Comparison of ENCODE assay signal across 9 cellular contexts in genomic region chr5:159330131-159330530, GRCh38.
DNase-seq lines count a peak whose midpoint lies in the region; ATAC-seq and TF ChIP-seq lines count a peak whose summit lies in the region.
"Had no signal": no experiment of that assay in that cellular context is flagged by ENCODE, and none has a peak within 500 bp of the region (broad histone marks: within the 10 kb centered on the region; RNA-seq: fewer than 3 reads in every experiment).

IL12B (minus strand) TSS chr5:159330487; CDS start chr5:159326782, 3,705 bp downstream.

- ATAC-seq in stimulated activated effector memory CD8-positive, alpha-beta T cell treated with anti-CD3 and anti-CD28 coated beads, Interleukin-12 subunit alpha, Interleukin-12 subunit beta, amount 100 ng/mL, for 72 hours, result no peak
- no peak for ATAC-seq in GM19455 (IDR thresholded peaks at IDR 0.05; ENCODE audit: unreplicated experiment)
- ATAC-seq in GM21515 (IDR thresholded peaks at IDR 0.05; ENCODE audit: unreplicated experiment), result no peak

- H3K9me3 Mint-ChIP-seq in stimulated activated effector memory CD8-positive, alpha-beta T cell treated with anti-CD3 and anti-CD28 coated beads, Interleukin-12 subunit alpha, Interleukin-12 subunit beta, amount 100 ng/mL, for 72 hours, result no peaks in the 10 kb centered on the region

- peak; percentile 6 to 31 for DNase-seq in SHP77 (lab: John Stamatoyannopoulos, UW)
- no peak for DNase-seq in SHP77 treated with DMSO at 0.1 percent for 48 hours (lab: John Stamatoyannopoulos, UW)
- DNase-seq in SK-N-MC (ENCODE audit: low read depth, low spot score), result no peak
- peak; percentile 65 for DNase-seq in fibroblast of mammary gland (ENCODE audit: low read depth)
- no peak for DNase-seq in stimulated activated effector memory CD8-positive, alpha-beta T cell treated with anti-CD3 and anti-CD28 coated beads, Interleukin-12 subunit alpha, Interleukin-12 subunit beta, amount 100 ng/mL, for 72 hours (ENCODE audit: low spot score in 2 of 2)
- DNase-seq in NK-92 (lab: John Stamatoyannopoulos, UW; ENCODE audit: unreplicated experiment), result no peak
- DNase-seq: AML-193 had no signal

- peak within 1 kb of the TSS; percentile 75 for H3K4me3 Mint-ChIP-seq in stimulated activated effector memory CD8-positive, alpha-beta T cell treated with anti-CD3 and anti-CD28 coated beads, Interleukin-12 subunit alpha, Interleukin-12 subunit beta, amount 100 ng/mL, for 72 hours

- H3K27ac Mint-ChIP-seq in stimulated activated effector memory CD8-positive, alpha-beta T cell treated with anti-CD3 and anti-CD28 coated beads, Interleukin-12 subunit alpha, Interleukin-12 subunit beta, amount 100 ng/mL, for 72 hours, result peak within 1 kb of the TSS; percentile 85

- no peak within 1 kb of the TSS for H3K9ac ChIP-seq in SK-N-MC (ENCODE audit: insufficient read length)

- peaks cover 16% of the 10 kb centered on the region for H3K4me1 Mint-ChIP-seq in stimulated activated effector memory CD8-positive, alpha-beta T cell treated with anti-CD3 and anti-CD28 coated beads, Interleukin-12 subunit alpha, Interleukin-12 subunit beta, amount 100 ng/mL, for 72 hours

- no peaks in the 10 kb centered on the region for H3K36me3 Mint-ChIP-seq in stimulated activated effector memory CD8-positive, alpha-beta T cell treated with anti-CD3 and anti-CD28 coated beads, Interleukin-12 subunit alpha, Interleukin-12 subunit beta, amount 100 ng/mL, for 72 hours

- TF ChIP-seq CTCF in fibroblast of mammary gland (conservative IDR thresholded peaks at IDR 0.05; ENCODE audit: control insufficient read depth, insufficient read depth, low read depth, low read length), result no peak

- H3K27ac ChIP-seq in SK-N-MC, result no peak within 1 kb of the TSS

- no peaks in the 10 kb centered on the region for H3K36me3 ChIP-seq in SK-N-MC (ENCODE audit: insufficient read depth, low read length)

- no peaks in the 10 kb centered on the region for H3K9me3 ChIP-seq in SK-N-MC (ENCODE audit: low read depth, low read length)

- H3K4me3 ChIP-seq in SK-N-MC (peak within 1 kb of the TSS; percentile 77), fibroblast of mammary gland (ENCODE audit: control insufficient read depth, low read depth, low read length) (peak within 1 kb of the TSS; percentile 47)

Comparison
In these comparisons a context has a peak if more than half of its experiments do, and no peak if none do; other contexts are left out.
1. DNase-seq: peak in SHP77 (2 of 2) and fibroblast of mammary gland (single experiment); none in SHP77 treated with DMSO at 0.1 percent for 48 hours (single experiment), SK-N-MC (single experiment), stimulated activated effector memory CD8-positive, alpha-beta T cell treated with anti-CD3 and anti-CD28 coated beads, Interleukin-12 subunit alpha, Interleukin-12 subunit beta, amount 100 ng/mL, for 72 hours (0 of 2) and NK-92 (single experiment).